In genomic region chr5:27524515-27524914, GRCh38 we compare ENCODE assay signal across 25 cellular contexts.
"Had no signal": no experiment of that assay in that cellular context is flagged by ENCODE, and none has a peak within 500 bp of the region (broad histone marks: within the 10 kb centered on the region; RNA-seq: fewer than 3 reads in every experiment).

No MANE protein-coding gene starts in this region.

- DNase-seq: hippocampal formation; left ventricle myocardium inferior; mesendoderm; naive thymus-derived CD4-positive, alpha-beta T cell; ovary; posterior cingulate gyrus; retina; right cardiac atrium; spleen; stimulated activated CD4-positive, alpha-beta T cell treated with anti-CD3 and anti-CD28 coated beads, Interleukin-4, amount 100 ng/mL, for 24 hours; stimulated activated naive CD4-positive, alpha-beta T cell; tibial artery; trophoblast cell; upper lobe of right lung had no signal

- H3K27me3 ChIP-seq: ovary, spleen, suprapubic skin, tibial artery, upper lobe of right lung had no signal

- FAIRE-seq: keratinocyte had no signal

- H3K27ac ChIP-seq: left ventricle myocardium inferior, ovary, prostate gland, skin epidermis, spleen, suprapubic skin, thoracic aorta, tibial artery, upper lobe of right lung had no signal

- H3K27ac Mint-ChIP-seq: mesothelial cell of epicardium; naive thymus-derived CD4-positive, alpha-beta T cell; natural killer cell treated with Interleukin-12 subunit alpha and Interleukin-12 subunit beta and Interleukin-15 and Interleukin-18, amount 100 ng/mL, for 72 hours; stimulated activated effector memory CD8-positive, alpha-beta T cell treated with anti-CD3 and anti-CD28 coated beads, Interleukin-12 subunit alpha, Interleukin-12 subunit beta, amount 100 ng/mL, for 72 hours; stimulated activated naive CD8-positive, alpha-beta T cell treated with anti-CD3 and anti-CD28 coated beads, Interleukin-15, Interleukin-2, amounts not matched to agents 100 ng/mL and 50 ng/mL, for 24 hours had no signal

- ATAC-seq: naive thymus-derived CD4-positive, alpha-beta T cell; natural killer cell treated with Interleukin-12 subunit alpha and Interleukin-12 subunit beta and Interleukin-15 and Interleukin-18, amount 100 ng/mL, for 72 hours; right cardiac atrium; sciatic nerve; stimulated activated effector memory CD8-positive, alpha-beta T cell treated with anti-CD3 and anti-CD28 coated beads, Interleukin-12 subunit alpha, Interleukin-12 subunit beta, amount 100 ng/mL, for 72 hours; upper lobe of right lung had no signal

- H3K36me3 ChIP-seq: left ventricle myocardium inferior, ovary, prostate gland, spleen, suprapubic skin, thoracic aorta, tibial artery, upper lobe of right lung had no signal

- H3K36me3 Mint-ChIP-seq: naive thymus-derived CD4-positive, alpha-beta T cell; stimulated activated effector memory CD8-positive, alpha-beta T cell treated with anti-CD3 and anti-CD28 coated beads, Interleukin-12 subunit alpha, Interleukin-12 subunit beta, amount 100 ng/mL, for 72 hours had no signal

- H3K4me1 Mint-ChIP-seq: naive thymus-derived CD4-positive, alpha-beta T cell; stimulated activated effector memory CD8-positive, alpha-beta T cell treated with anti-CD3 and anti-CD28 coated beads, Interleukin-12 subunit alpha, Interleukin-12 subunit beta, amount 100 ng/mL, for 72 hours had no signal

- H3K4me3 ChIP-seq: left ventricle myocardium inferior, lung, ovary, prostate gland, skin epidermis, spleen, suprapubic skin, thoracic aorta, tibial artery, upper lobe of right lung had no signal

- H3K4me1 ChIP-seq: left ventricle myocardium inferior, prostate gland, spleen, suprapubic skin, tibial artery, upper lobe of right lung had no signal

- H3K4me3 Mint-ChIP-seq: mesothelial cell of epicardium; naive thymus-derived CD4-positive, alpha-beta T cell; natural killer cell treated with Interleukin-12 subunit alpha and Interleukin-12 subunit beta and Interleukin-15 and Interleukin-18, amount 100 ng/mL, for 72 hours; stimulated activated effector memory CD8-positive, alpha-beta T cell treated with anti-CD3 and anti-CD28 coated beads, Interleukin-12 subunit alpha, Interleukin-12 subunit beta, amount 100 ng/mL, for 72 hours; stimulated activated naive CD8-positive, alpha-beta T cell treated with anti-CD3 and anti-CD28 coated beads, Interleukin-15, Interleukin-2, amounts not matched to agents 100 ng/mL and 50 ng/mL, for 24 hours had no signal

- H3K9me3 ChIP-seq: ovary, prostate gland, suprapubic skin, thoracic aorta, tibial artery, upper lobe of right lung had no signal

- H3K27me3 Mint-ChIP-seq: naive thymus-derived CD4-positive, alpha-beta T cell; natural killer cell treated with Interleukin-12 subunit alpha and Interleukin-12 subunit beta and Interleukin-15 and Interleukin-18, amount 100 ng/mL, for 72 hours; stimulated activated naive CD8-positive, alpha-beta T cell treated with anti-CD3 and anti-CD28 coated beads, Interleukin-15, Interleukin-2, amounts not matched to agents 100 ng/mL and 50 ng/mL, for 24 hours had no signal
